21 cellular contexts compared by ENCODE assay signal in the genomic region with DNA sequence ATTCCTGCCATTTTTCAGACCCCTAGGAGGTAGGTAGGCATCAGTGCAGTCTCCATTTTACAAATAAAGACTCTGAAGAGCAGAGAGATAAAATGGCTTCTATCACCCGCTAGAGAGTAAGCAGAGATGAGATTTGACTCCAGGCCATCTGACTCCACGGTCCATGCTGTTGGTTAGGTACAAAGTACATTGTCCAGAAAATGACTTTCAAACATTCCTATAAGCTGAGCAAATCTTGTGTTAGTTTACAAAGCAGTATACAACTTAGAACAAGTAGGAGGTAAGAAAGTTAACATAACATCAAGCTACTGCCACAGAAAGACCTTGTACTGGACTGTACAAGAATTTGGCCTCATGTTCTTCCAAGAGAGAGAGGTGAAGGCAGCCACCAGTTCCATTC. TPM values are rescaled to one million over a fixed set of nuclear protein-coding genes. Genes with fewer than 3 reads are reported as not detected.
"Had no signal": no experiment of that assay in that cellular context is flagged by ENCODE, and none has a peak within 500 bp of the region (broad histone marks: within the 10 kb centered on the region; RNA-seq: fewer than 3 reads in every experiment).

No MANE protein-coding gene starts in this region.

- H3K36me3 ChIP-seq: cardiac muscle cell, left lung, prostate gland, upper lobe of right lung had no signal

- DNase-seq: activated CD4-positive, alpha-beta memory T cell treated with anti-CD3 and anti-CD28 coated beads, Interleukin-2, amount 10 ng/mL, durations not matched to agents 7 days and 5 days; activated CD4-positive, alpha-beta T cell treated with anti-CD3 and anti-CD28 coated beads for 48 hours; activated CD4-positive, CD25-positive, alpha-beta regulatory T cell; activated CD8-positive, alpha-beta memory T cell treated with anti-CD3 and anti-CD28 coated beads, Interleukin-2, amount 10 ng/mL, durations not matched to agents 7 days and 5 days; dorsolateral prefrontal cortex; foreskin keratinocyte; hypothalamus; left lung; naive B cell; right cardiac atrium; stimulated activated CD4-positive, alpha-beta T cell treated with anti-CD3 and anti-CD28 coated beads, Interleukin-4, amount 100 ng/mL, for 24 hours; T1000; upper lobe of right lung had no signal

- H3K27me3 ChIP-seq: cardiac muscle cell, dorsolateral prefrontal cortex, left lung, upper lobe of right lung had no signal

- H3K4me3 ChIP-seq: cardiac muscle cell, dorsolateral prefrontal cortex, left lung, prostate gland, skin epidermis, upper lobe of right lung had no signal

- H3K9me3 ChIP-seq: left lung, prostate gland, upper lobe of right lung had no signal

- FAIRE-seq: keratinocyte had no signal

- ATAC-seq: activated CD8-positive, alpha-beta memory T cell treated with anti-CD3 and anti-CD28 coated beads, Interleukin-2, amount 10 ng/mL, durations not matched to agents 7 days and 5 days; foreskin keratinocyte; left lung; right cardiac atrium; stimulated activated effector memory CD8-positive, alpha-beta T cell treated with anti-CD3 and anti-CD28 coated beads, Interleukin-12 subunit alpha, Interleukin-12 subunit beta, amount 100 ng/mL, for 72 hours; upper lobe of right lung had no signal

- H3K4me1 ChIP-seq: foreskin keratinocyte, prostate gland had no signal

- H3K27ac ChIP-seq: cardiac muscle cell, dorsolateral prefrontal cortex, foreskin keratinocyte, left lung, prostate gland, skin epidermis, upper lobe of right lung had no signal

RNA-seq across cellular contexts. Expression of a gene that starts 14.9 kb away (rescaled TPM):
- total RNA-seq: activated CD4-positive, alpha-beta memory T cell treated with anti-CD3 and anti-CD28 coated beads, Interleukin-2, amount 10 ng/mL, durations not matched to agents 7 days and 5 days; activated CD8-positive, alpha-beta memory T cell treated with anti-CD3 and anti-CD28 coated beads, Interleukin-2, amount 10 ng/mL, durations not matched to agents 7 days and 5 days; cardiac muscle cell; foreskin keratinocyte; left lung; mononuclear cell; neural crest cell; osteocyte; right cardiac atrium; upper lobe of right lung had no signal
- polyA plus RNA-seq: foreskin keratinocyte, keratinocyte, right cardiac atrium had no signal
